In genomic region chr1:235073968-235074334, GRCh38 we compare ENCODE assay signal across 9 cellular contexts. TPM values are rescaled to one million over a fixed set of nuclear protein-coding genes. Genes with fewer than 3 reads are reported as not detected.
DNase-seq lines count a peak whose midpoint lies in the region; ATAC-seq and TF ChIP-seq lines count a peak whose summit lies in the region.
"Had no signal": no experiment of that assay in that cellular context is flagged by ENCODE, and none has a peak within 500 bp of the region (broad histone marks: within the 10 kb centered on the region; RNA-seq: fewer than 3 reads in every experiment).

No MANE protein-coding gene starts in this region.

- CTCF ChIA-PET in activated CD8-positive, alpha-beta T cell treated with anti-CD3 and anti-CD28 coated beads for 36 hours (lab: Charles Lee): interaction anchor here (0.7 kb wide), 1 partner anchor 55 kb away, joined by 3 read pairs; no protein-coding TSS in a partner anchor
- CTCF ChIA-PET in activated CD8-positive, alpha-beta T cell treated with anti-CD3 and anti-CD28 coated beads, Interleukin-2, amount 10 ng/mL, durations not matched to agents 7 days and 5 days (lab: Charles Lee): interaction anchor here (1.0 to 1.3 kb wide), 2 partner anchors 23 to 574 kb away, joined by 3 read pairs; no protein-coding TSS in a partner anchor

- peaks cover 31% of the 10 kb centered on the region for H3K4me1 Mint-ChIP-seq in activated CD8-positive, alpha-beta T cell treated with anti-CD3 and anti-CD28 coated beads for 36 hours (ENCODE audit: low read depth)
- peaks cover 37% of the 10 kb centered on the region for H3K4me1 Mint-ChIP-seq in activated CD8-positive, alpha-beta T cell treated with anti-CD3 and anti-CD28 coated beads, Interleukin-2, amount 10 ng/mL, durations not matched to agents 7 days and 5 days (ENCODE audit: low read depth)
- peaks cover 32% of the 10 kb centered on the region for H3K4me1 Mint-ChIP-seq in type B pancreatic cell (ENCODE audit: unreplicated experiment)
- peaks cover 19% of the 10 kb centered on the region for H3K4me1 Mint-ChIP-seq in glutamatergic neuron (ENCODE audit: low read depth, unreplicated experiment)

- intact Hi-C loops in activated CD8-positive, alpha-beta T cell treated with anti-CD3 and anti-CD28 coated beads for 36 hours (cut with micrococcal nuclease): loop anchor here (10.0 kb wide), 1 partner anchor 349 kb away; no protein-coding TSS in a partner anchor
- intact Hi-C loops in left colon (cut with DNase I, micrococcal nuclease): no loop called here

- H3K27me3 Mint-ChIP-seq in activated CD8-positive, alpha-beta T cell treated with anti-CD3 and anti-CD28 coated beads for 36 hours: no peaks in the 10 kb centered on the region
- H3K27me3 Mint-ChIP-seq in activated CD8-positive, alpha-beta T cell treated with anti-CD3 and anti-CD28 coated beads, Interleukin-2, amount 10 ng/mL, durations not matched to agents 7 days and 5 days (ENCODE audit: low read depth): no peaks in the 10 kb centered on the region
- H3K27me3 Mint-ChIP-seq in type B pancreatic cell: no peaks in the 10 kb centered on the region
- H3K27me3 Mint-ChIP-seq in glutamatergic neuron (ENCODE audit: unreplicated experiment): peaks cover 5% of the 10 kb centered on the region
- H3K27me3 Mint-ChIP-seq: memory B cell had no signal

- no peak for TF ChIP-seq CTCF in activated CD8-positive, alpha-beta T cell treated with anti-CD3 and anti-CD28 coated beads for 36 hours (IDR thresholded peaks at IDR 0.05)
- TF ChIP-seq CTCF in type B pancreatic cell (conservative IDR thresholded peaks at IDR 0.05): no peak
- no peak for TF ChIP-seq CTCF in glutamatergic neuron (IDR thresholded peaks at IDR 0.05; ENCODE audit: partially characterized antibody, unreplicated experiment)

- no peaks in the 10 kb centered on the region for H3K9me3 Mint-ChIP-seq in activated CD8-positive, alpha-beta T cell treated with anti-CD3 and anti-CD28 coated beads for 36 hours
- no peaks in the 10 kb centered on the region for H3K9me3 Mint-ChIP-seq in activated CD8-positive, alpha-beta T cell treated with anti-CD3 and anti-CD28 coated beads, Interleukin-2, amount 10 ng/mL, durations not matched to agents 7 days and 5 days (ENCODE audit: insufficient read depth)
- no peaks in the 10 kb centered on the region for H3K9me3 Mint-ChIP-seq in type B pancreatic cell
- H3K9me3 Mint-ChIP-seq in glutamatergic neuron (ENCODE audit: unreplicated experiment): no peaks in the 10 kb centered on the region
- H3K9me3 Mint-ChIP-seq: memory B cell had no signal

- H3K27ac Mint-ChIP-seq in activated CD8-positive, alpha-beta T cell treated with anti-CD3 and anti-CD28 coated beads for 36 hours: peak overlapping the region; percentile 96
- no peak overlapping the region for H3K27ac Mint-ChIP-seq in activated CD8-positive, alpha-beta T cell treated with anti-CD3 and anti-CD28 coated beads, Interleukin-2, amount 10 ng/mL, durations not matched to agents 7 days and 5 days
- H3K27ac Mint-ChIP-seq in type B pancreatic cell: peak overlapping the region; percentile 85
- no peak overlapping the region for H3K27ac Mint-ChIP-seq in glutamatergic neuron (ENCODE audit: unreplicated experiment)

- DNase-seq in activated CD8-positive, alpha-beta T cell treated with anti-CD3 and anti-CD28 coated beads for 36 hours: no peak
- DNase-seq in activated CD8-positive, alpha-beta T cell treated with anti-CD3 and anti-CD28 coated beads, Interleukin-2, amount 10 ng/mL, durations not matched to agents 7 days and 5 days: no peak
- DNase-seq in SW480 (ENCODE audit: low spot score): peak; percentile 53
- peak; percentile 66 to 73 for DNase-seq in left colon
- no peak for DNase-seq in type B pancreatic cell (ENCODE audit: extremely low spot score, unreplicated experiment)
- no peak for DNase-seq in glutamatergic neuron
- DNase-seq in iPS-NIHi7 (ENCODE audit: extremely low spot score): no peak

- no peak for ATAC-seq in activated CD8-positive, alpha-beta T cell treated with anti-CD3 and anti-CD28 coated beads for 36 hours
- ATAC-seq in activated CD8-positive, alpha-beta T cell treated with anti-CD3 and anti-CD28 coated beads, Interleukin-2, amount 10 ng/mL, durations not matched to agents 7 days and 5 days: no peak
- ATAC-seq in left colon (peak; percentile 61), GM19328 (IDR thresholded peaks at IDR 0.05; ENCODE audit: unreplicated experiment) (no peak)

- no peak overlapping the region for H3K4me3 Mint-ChIP-seq in activated CD8-positive, alpha-beta T cell treated with anti-CD3 and anti-CD28 coated beads for 36 hours
- no peak overlapping the region for H3K4me3 Mint-ChIP-seq in activated CD8-positive, alpha-beta T cell treated with anti-CD3 and anti-CD28 coated beads, Interleukin-2, amount 10 ng/mL, durations not matched to agents 7 days and 5 days
- H3K4me3 Mint-ChIP-seq in type B pancreatic cell (no peak overlapping the region), glutamatergic neuron (ENCODE audit: unreplicated experiment) (no peak overlapping the region)

- POLR2A ChIA-PET in activated CD8-positive, alpha-beta T cell treated with anti-CD3 and anti-CD28 coated beads for 36 hours (lab: Charles Lee): interaction anchor here (1.0 to 2.5 kb wide), 3 partner anchors 62 to 228 kb away, joined by 3 to 8 read pairs (median 4); no protein-coding TSS in a partner anchor
- POLR2A ChIA-PET in activated CD8-positive, alpha-beta T cell treated with anti-CD3 and anti-CD28 coated beads, Interleukin-2, amount 10 ng/mL, durations not matched to agents 7 days and 5 days (lab: Charles Lee): interaction anchor here (0.6 to 3.5 kb wide), 2 partner anchors 62 to 1388 kb away, joined by 3 to 16 read pairs; no protein-coding TSS in a partner anchor

- H3K36me3 Mint-ChIP-seq in activated CD8-positive, alpha-beta T cell treated with anti-CD3 and anti-CD28 coated beads for 36 hours (ENCODE audit: low read depth): no peaks in the 10 kb centered on the region
- H3K36me3 Mint-ChIP-seq in activated CD8-positive, alpha-beta T cell treated with anti-CD3 and anti-CD28 coated beads, Interleukin-2, amount 10 ng/mL, durations not matched to agents 7 days and 5 days (ENCODE audit: low read depth): no peaks in the 10 kb centered on the region
- no peaks in the 10 kb centered on the region for H3K36me3 Mint-ChIP-seq in type B pancreatic cell
- H3K36me3 Mint-ChIP-seq in glutamatergic neuron (ENCODE audit: unreplicated experiment): no peaks in the 10 kb centered on the region
- H3K36me3 Mint-ChIP-seq: memory B cell had no signal

RNA-seq across cellular contexts. Expression of gene TOMM20, which starts 54.7 kb away (rescaled TPM):
- 100 to 1,000 TPM; 155 to 159 TPM for total RNA-seq in activated CD8-positive, alpha-beta T cell treated with anti-CD3 and anti-CD28 coated beads for 36 hours
- 10 to 100 TPM; 72.2 to 81.7 TPM for total RNA-seq in activated CD8-positive, alpha-beta T cell treated with anti-CD3 and anti-CD28 coated beads, Interleukin-2, amount 10 ng/mL, durations not matched to agents 7 days and 5 days
- 100 to 1,000 TPM in 1 of 2 donors, 10 to 100 TPM in 1; 84.6 to 108 TPM for total RNA-seq in left colon
- 113 and 119 TPM in 2 replicates for total RNA-seq in type B pancreatic cell (ENCODE audit: low replicate concordance)
- 166 TPM for total RNA-seq in glutamatergic neuron (ENCODE audit: unreplicated experiment)

Comparison
In these comparisons a context has a peak if more than half of its experiments do, and no peak if none do; other contexts are left out.
1. H3K27ac Mint-ChIP-seq: peak in activated CD8-positive, alpha-beta T cell treated with anti-CD3 and anti-CD28 coated beads for 36 hours (single experiment) and type B pancreatic cell (single experiment); none in activated CD8-positive, alpha-beta T cell treated with anti-CD3 and anti-CD28 coated beads, Interleukin-2, amount 10 ng/mL, durations not matched to agents 7 days and 5 days (single experiment) and glutamatergic neuron (single experiment).
2. DNase-seq: peak in SW480 (single experiment) and left colon (2 of 2); none in activated CD8-positive, alpha-beta T cell treated with anti-CD3 and anti-CD28 coated beads for 36 hours (single experiment), activated CD8-positive, alpha-beta T cell treated with anti-CD3 and anti-CD28 coated beads, Interleukin-2, amount 10 ng/mL, durations not matched to agents 7 days and 5 days (single experiment), type B pancreatic cell (single experiment), glutamatergic neuron (single experiment) and iPS-NIHi7 (single experiment).